Comparison of ENCODE assay signal across 8 cellular contexts in genomic region chr17:59361386-59361785, GRCh38. TPM values are rescaled to one million over a fixed set of nuclear protein-coding genes. Genes with fewer than 3 reads are reported as not detected.
DNase-seq lines count a peak whose midpoint lies in the region; ATAC-seq lines count a peak whose summit lies in the region.

No MANE protein-coding gene starts in this region.

- peak overlapping the region; percentile 99 for H3K27ac ChIP-seq in ACC112 (ENCODE audit: low read depth, low read length)

- H3K79me2 ChIP-seq in ACC112 (ENCODE audit: control insufficient read depth, insufficient read depth, low read length, unreplicated experiment) = peaks cover 11% of the 10 kb centered on the region

- H3K4me3 ChIP-seq in ACC112 (ENCODE audit: low read depth, low read length) = peak overlapping the region; percentile 60

- H3K4me1 Mint-ChIP-seq in naive B cell = peaks cover 74 to 97% (median 83%) of the 10 kb centered on the region in 3 donors

- ATAC-seq in naive B cell (ENCODE audit: low read depth in 2 of 2) = no peak
- ATAC-seq in left lobe of liver = no peak

- peak overlapping the region in 5 of 6 donors; percentile 37 to 94 (median 71) for H3K27ac Mint-ChIP-seq in naive B cell

- no peaks in the 10 kb centered on the region for H3K27me3 ChIP-seq in ACC112 (ENCODE audit: insufficient read depth, low read length)

- H3K4me3 Mint-ChIP-seq in naive B cell = peak overlapping the region; percentile 51 to 90 (median 72)

- H3K36me3 ChIP-seq in ACC112 (ENCODE audit: insufficient read depth, low read length) = 0 out of 2 replicates have a peak, but pooled peaks cover 4% of the 10 kb centered on the region

- DNase-seq in HT1080 (ENCODE audit: low read depth) = peak; percentile 66
- DNase-seq in amniotic epithelial cell (ENCODE audit: low read depth) = peak; percentile 98
- DNase-seq in naive B cell = no peak
- no peak for DNase-seq in 8988T
- DNase-seq in NCI-H226 = no peak
- no peak for DNase-seq in UCSD-AML1 (lab: John Stamatoyannopoulos, UW; ENCODE audit: unreplicated experiment)
- DNase-seq in left lobe of liver (ENCODE audit: low spot score) = no peak

- no peaks in the 10 kb centered on the region for H3K27me3 Mint-ChIP-seq in naive B cell

- no peak overlapping the region for H2AFZ ChIP-seq in ACC112 (ENCODE audit: low read length, unreplicated experiment)

- H3K9me3 Mint-ChIP-seq in naive B cell = peaks cover 0 to 4% (median 0%) of the 10 kb centered on the region in 7 donors

- H3K4me1 ChIP-seq in ACC112 (ENCODE audit: control insufficient read depth, insufficient read depth, low read length, unreplicated experiment) = peaks cover 65% of the 10 kb centered on the region

- H3K36me3 Mint-ChIP-seq in naive B cell = peaks cover 13 to 14% of the 10 kb centered on the region in 2 donors

RNA-seq across cellular contexts. Expression of gene YPEL2, which starts 29.9 kb away (rescaled TPM):
- total RNA-seq in HT1080 (2014; rRNA removed; shearing (Covaris generic)) = 0.60 and 1.1 TPM in 2 replicates
- polyA plus RNA-seq in HT1080 (2015; cell fraction: cytosol; rRNA removed) = 2.0 and 2.3 TPM in 2 replicates
- 3.2 and 3.5 TPM in 2 replicates for polyA plus RNA-seq in HT1080 (2015; cell fraction: nucleus; rRNA removed)
- 10 to 100 TPM; 18.8 to 42.5 (median 32.3) TPM for polyA plus RNA-seq in naive B cell (ENCODE audit: low read depth in 6 of 6)
- 18.9 TPM for total RNA-seq in left lobe of liver

Comparison
In these comparisons a context has a peak if more than half of its experiments do, and no peak if none do; other contexts are left out.
1. DNase-seq: peak in HT1080 (single experiment) and amniotic epithelial cell (single experiment); none in naive B cell (single experiment), 8988T (single experiment), NCI-H226 (single experiment), UCSD-AML1 (single experiment) and left lobe of liver (single experiment).